In the genomic region with DNA sequence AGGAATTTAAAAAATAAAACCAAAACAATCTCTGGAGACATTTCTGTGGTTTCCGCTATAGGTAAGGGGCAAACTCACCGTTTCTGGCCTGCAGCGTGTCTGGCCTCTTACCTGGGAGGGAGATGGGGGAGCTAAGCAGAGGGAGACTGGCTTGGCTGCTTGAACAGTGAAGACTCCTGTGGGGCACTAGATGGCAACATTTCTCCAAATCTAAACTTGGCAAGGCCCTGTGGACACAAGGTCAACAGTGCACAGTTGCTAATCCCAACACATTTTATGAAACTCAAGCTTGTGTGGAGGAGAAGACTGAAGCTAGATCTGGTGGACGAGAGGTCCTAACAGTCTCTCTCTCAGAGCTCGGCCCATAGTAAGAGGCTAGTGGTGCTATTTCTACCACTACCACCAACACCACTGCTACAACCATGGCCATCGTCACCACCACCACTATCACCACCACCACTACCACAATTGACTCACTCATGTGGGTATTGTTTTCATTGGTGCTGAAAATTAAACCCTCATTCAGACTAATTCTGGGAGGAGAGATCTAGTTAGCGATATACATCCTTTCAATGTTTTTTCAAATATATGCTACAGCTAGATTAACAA, we compare ENCODE assay signal across 8 cellular contexts. TPM values are rescaled to one million over a fixed set of nuclear protein-coding genes. Genes with fewer than 3 reads are reported as not detected.
DNase-seq lines count a peak whose midpoint lies in the region; ATAC-seq and TF ChIP-seq lines count a peak whose summit lies in the region.

No MANE protein-coding gene starts in this region.

- H3K4me3 ChIP-seq in GM23338: no peak overlapping the region

- no peaks in the 10 kb centered on the region for H3K36me3 ChIP-seq in GM23338 (ENCODE audit: insufficient read depth)

- H3K4me1 Mint-ChIP-seq in GM23338 (peaks cover 14% of the 10 kb centered on the region), nephron progenitor cell (no peaks in the 10 kb centered on the region), CD14-positive monocyte (peaks cover 2% of the 10 kb centered on the region)
- H3K4me1 Mint-ChIP-seq in activated T-helper 1 cell treated with anti-CD3 and anti-CD28 coated beads, Interleukin-12 subunit alpha, Interleukin-12 subunit beta, Interleukin-2, Interleukin-4 antibody, amounts not matched to agents 30 ng/mL and 10 ng/mL and 1 ng/mL, durations not matched to agents 14 hours and 24 hours and 36 hours (ENCODE audit: low read depth): peaks cover 6% of the 10 kb centered on the region

- intact Hi-C loops in CD14-positive monocyte (cut with micrococcal nuclease): no loop called here
- intact Hi-C loops in activated T-helper 1 cell treated with anti-CD3 and anti-CD28 coated beads, Interleukin-12 subunit alpha, Interleukin-12 subunit beta, Interleukin-2, Interleukin-4 antibody, amounts not matched to agents 30 ng/mL and 10 ng/mL and 1 ng/mL, durations not matched to agents 14 hours and 24 hours and 36 hours (cut with micrococcal nuclease): no loop called here

- no peak overlapping the region for H3K27ac ChIP-seq in GM23338 (ENCODE audit: low read depth)

- no peaks in the 10 kb centered on the region for H3K79me2 ChIP-seq in GM23338 (replicated peaks; ENCODE audit: insufficient read depth)

- H3K27ac Mint-ChIP-seq in GM23338: no peak overlapping the region
- H3K27ac Mint-ChIP-seq in nephron progenitor cell: no peak overlapping the region
- H3K27ac Mint-ChIP-seq in CD14-positive monocyte: no peak overlapping the region
- H3K27ac Mint-ChIP-seq in activated T-helper 1 cell treated with anti-CD3 and anti-CD28 coated beads, Interleukin-12 subunit alpha, Interleukin-12 subunit beta, Interleukin-2, Interleukin-4 antibody, amounts not matched to agents 30 ng/mL and 10 ng/mL and 1 ng/mL, durations not matched to agents 14 hours and 24 hours and 36 hours: no peak overlapping the region

- H3K4me1 ChIP-seq in GM23338 (ENCODE audit: insufficient read depth): peaks cover 7% of the 10 kb centered on the region; the same call in 1 of the 2 replicates

- H3K9me3 Mint-ChIP-seq in GM23338 (no peaks in the 10 kb centered on the region), nephron progenitor cell (no peaks in the 10 kb centered on the region), CD14-positive monocyte (no peaks in the 10 kb centered on the region)
- no peaks in the 10 kb centered on the region for H3K9me3 Mint-ChIP-seq in activated T-helper 1 cell treated with anti-CD3 and anti-CD28 coated beads, Interleukin-12 subunit alpha, Interleukin-12 subunit beta, Interleukin-2, Interleukin-4 antibody, amounts not matched to agents 30 ng/mL and 10 ng/mL and 1 ng/mL, durations not matched to agents 14 hours and 24 hours and 36 hours

- no peak overlapping the region for H2AFZ ChIP-seq in GM23338

- peak; percentile 12 for DNase-seq in 8988T
- DNase-seq in GM23338 (ENCODE audit: low spot score): peak; percentile 72
- peak; percentile 14 for DNase-seq in NCI-H748 treated with DMSO at 0.1 percent for 48 hours (lab: John Stamatoyannopoulos, UW)
- peak; percentile 33 to 40 for DNase-seq in erythroblast (lab: John Stamatoyannopoulos, UW)
- peak; percentile 9 for DNase-seq in nephron progenitor cell
- no peak for DNase-seq in CD14-positive monocyte (ENCODE audit: low spot score)
- DNase-seq in activated T-helper 1 cell treated with anti-CD3 and anti-CD28 coated beads, Interleukin-12 subunit alpha, Interleukin-12 subunit beta, Interleukin-2, Interleukin-4 antibody, amounts not matched to agents 30 ng/mL and 10 ng/mL and 1 ng/mL, durations not matched to agents 14 hours and 24 hours and 36 hours (ENCODE audit: low spot score): no peak
- no peak for DNase-seq in ecto neural progenitor cell (ENCODE audit: low spot score)

- peak; percentile 57 to 84 for TF ChIP-seq CTCF in GM23338 (conservative IDR thresholded peaks at IDR 0.05; ENCODE audit: low read depth in 2 of 2)
- TF ChIP-seq CTCF in nephron progenitor cell (IDR thresholded peaks at IDR 0.05): peak; percentile 25
- TF ChIP-seq CTCF in CD14-positive monocyte (IDR thresholded peaks at IDR 0.05): no peak

- H3K27me3 Mint-ChIP-seq in GM23338 (ENCODE audit: insufficient read depth, low read depth, poor library complexity) (peaks cover 3% of the 10 kb centered on the region), nephron progenitor cell (ENCODE audit: low read depth, poor library complexity) (peaks cover 11% of the 10 kb centered on the region), CD14-positive monocyte (ENCODE audit: low read depth in 3 of 3) (peaks cover 0 to 3% (median 0%) of the 10 kb centered on the region in 3 donors)
- H3K27me3 Mint-ChIP-seq in activated T-helper 1 cell treated with anti-CD3 and anti-CD28 coated beads, Interleukin-12 subunit alpha, Interleukin-12 subunit beta, Interleukin-2, Interleukin-4 antibody, amounts not matched to agents 30 ng/mL and 10 ng/mL and 1 ng/mL, durations not matched to agents 14 hours and 24 hours and 36 hours (ENCODE audit: insufficient read depth): peaks cover 18% of the 10 kb centered on the region

- H3K4me3 Mint-ChIP-seq in GM23338: no peak overlapping the region
- no peak overlapping the region for H3K4me3 Mint-ChIP-seq in nephron progenitor cell
- no peak overlapping the region for H3K4me3 Mint-ChIP-seq in CD14-positive monocyte
- H3K4me3 Mint-ChIP-seq in activated T-helper 1 cell treated with anti-CD3 and anti-CD28 coated beads, Interleukin-12 subunit alpha, Interleukin-12 subunit beta, Interleukin-2, Interleukin-4 antibody, amounts not matched to agents 30 ng/mL and 10 ng/mL and 1 ng/mL, durations not matched to agents 14 hours and 24 hours and 36 hours: no peak overlapping the region

- no peaks in the 10 kb centered on the region; the same call in 1 of the 2 replicates for H4K20me1 ChIP-seq in GM23338 (replicated peaks; ENCODE audit: insufficient read depth)

- H3K9me2 ChIP-seq in GM23338 (ENCODE audit: insufficient read depth): no peaks in the 10 kb centered on the region

- no peaks in the 10 kb centered on the region for H3K36me3 Mint-ChIP-seq in GM23338 (ENCODE audit: low read depth)
- no peaks in the 10 kb centered on the region for H3K36me3 Mint-ChIP-seq in nephron progenitor cell (ENCODE audit: low read depth)
- H3K36me3 Mint-ChIP-seq in CD14-positive monocyte: no peaks in the 10 kb centered on the region
- H3K36me3 Mint-ChIP-seq in activated T-helper 1 cell treated with anti-CD3 and anti-CD28 coated beads, Interleukin-12 subunit alpha, Interleukin-12 subunit beta, Interleukin-2, Interleukin-4 antibody, amounts not matched to agents 30 ng/mL and 10 ng/mL and 1 ng/mL, durations not matched to agents 14 hours and 24 hours and 36 hours (ENCODE audit: low read depth): no peaks in the 10 kb centered on the region

- no peak for TF ChIP-seq POLR2A in erythroblast (IDR thresholded peaks at IDR 0.05; ENCODE audit: low read length)

- no peaks in the 10 kb centered on the region for H3F3A ChIP-seq in GM23338 (replicated peaks; ENCODE audit: low read depth)

- ATAC-seq in GM23338: peak; percentile 96

- no peaks in the 10 kb centered on the region for H3K27me3 ChIP-seq in GM23338 (ENCODE audit: insufficient read depth)

- no peak overlapping the region for H3K4me2 ChIP-seq in GM23338

RNA-seq across cellular contexts. Expression of a gene that starts 28.4 kb away (rescaled TPM):
- total RNA-seq in GM23338 (2014; rRNA removed; shearing (Covaris generic)): 6.7 and 12.2 TPM in 2 replicates
- polyA plus RNA-seq in GM23338 (2016; fragmentation: Nextera tagmentation; extraction: Ambion mirVana): 4.9 and 5.1 TPM in 2 replicates
- under 1 TPM in 1 of 2 donors, not detected in 1; 0.16 TPM for polyA plus RNA-seq in CD14-positive monocyte
- total RNA-seq in activated T-helper 1 cell treated with anti-CD3 and anti-CD28 coated beads, Interleukin-12 subunit alpha, Interleukin-12 subunit beta, Interleukin-2, Interleukin-4 antibody, amounts not matched to agents 30 ng/mL and 10 ng/mL and 1 ng/mL, durations not matched to agents 14 hours and 24 hours and 36 hours: 0.47 TPM in 2 replicates

RNA-seq across cellular contexts. Expression of a gene that starts 58.3 kb away (rescaled TPM):
- total RNA-seq in GM23338 (2014; rRNA removed; shearing (Covaris generic)): 19.4 and 29.8 TPM in 2 replicates
- polyA plus RNA-seq in GM23338 (2016; fragmentation: Nextera tagmentation; extraction: Ambion mirVana): 20.6 and 22.8 TPM in 2 replicates
- polyA plus RNA-seq in CD14-positive monocyte: 10 to 100 TPM in 1 of 2 donors, 1 to 10 TPM in 1; 4.5 to 11.2 TPM
- 7.2 and 8.5 TPM in 2 replicates for total RNA-seq in activated T-helper 1 cell treated with anti-CD3 and anti-CD28 coated beads, Interleukin-12 subunit alpha, Interleukin-12 subunit beta, Interleukin-2, Interleukin-4 antibody, amounts not matched to agents 30 ng/mL and 10 ng/mL and 1 ng/mL, durations not matched to agents 14 hours and 24 hours and 36 hours

Comparison
In these comparisons a context has a peak if more than half of its experiments do, and no peak if none do; other contexts are left out.
1. DNase-seq: peak in 8988T (single experiment), GM23338 (single experiment), NCI-H748 treated with DMSO at 0.1 percent for 48 hours (single experiment), erythroblast (2 of 2) and nephron progenitor cell (single experiment); none in CD14-positive monocyte (single experiment), activated T-helper 1 cell treated with anti-CD3 and anti-CD28 coated beads, Interleukin-12 subunit alpha, Interleukin-12 subunit beta, Interleukin-2, Interleukin-4 antibody, amounts not matched to agents 30 ng/mL and 10 ng/mL and 1 ng/mL, durations not matched to agents 14 hours and 24 hours and 36 hours (single experiment) and ecto neural progenitor cell (single experiment).